In the genomic region with DNA sequence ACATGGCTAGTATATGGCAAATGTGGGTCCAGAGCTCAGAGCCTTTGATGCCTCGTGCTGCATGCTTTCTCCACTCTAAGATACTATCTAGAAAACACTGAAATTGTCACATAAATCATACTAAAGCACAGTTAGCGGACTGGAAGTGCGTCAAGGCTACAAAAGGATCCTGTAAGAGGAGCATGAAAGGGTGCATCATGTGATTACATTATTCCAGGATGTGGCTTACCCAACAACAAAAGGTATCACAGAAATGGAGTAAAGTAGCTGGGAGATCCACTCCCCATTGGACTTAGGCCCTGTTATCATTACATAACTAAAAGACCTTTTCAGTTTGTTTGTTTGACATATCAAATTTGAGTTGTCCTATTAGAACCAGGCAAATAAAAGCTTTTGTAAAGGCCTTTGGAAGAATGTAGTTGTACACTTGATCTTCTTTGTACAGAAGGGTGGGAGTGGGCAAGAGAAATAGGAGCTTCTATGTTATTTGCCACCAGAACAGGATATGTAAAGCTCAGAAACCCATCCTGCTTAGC, we compare ENCODE assay signal across 19 cellular contexts. TPM values are rescaled to one million over a fixed set of nuclear protein-coding genes. Genes with fewer than 3 reads are reported as not detected.
DNase-seq lines count a peak whose midpoint lies in the region; ATAC-seq and TF ChIP-seq lines count a peak whose summit lies in the region.
"Had no signal": no experiment of that assay in that cellular context is flagged by ENCODE, and none has a peak within 500 bp of the region (broad histone marks: within the 10 kb centered on the region; RNA-seq: fewer than 3 reads in every experiment).

No MANE protein-coding gene starts in this region.

- intact Hi-C loops in esophagus muscularis mucosa (cut with DNase I) = no loop called here

- POLR2A ChIA-PET in HEK293T (lab: Yijun Ruan, JAX) = interaction anchor here (1.0 kb wide), 1 partner anchor 47 kb away, joined by 6 read pairs; the partner anchor contains the start of genes CDC26 and PRPF4
- POLR2A ChIA-PET in T-cell (lab: Charles Lee) = interaction anchor here in 1 of 2 donors (0.6 kb wide), 1 partner anchor 685 kb away, joined by 5 read pairs; no protein-coding TSS in a partner anchor

- H2AK5ac ChIP-seq in mesenchymal stem cell (ENCODE audit: low read length, severe bottlenecking) = no peak overlapping the region

- H4K8ac ChIP-seq in mesenchymal stem cell (ENCODE audit: low read length) = peak overlapping the region; percentile 42

- H3K9me3 Mint-ChIP-seq in T-cell = no peaks in the 10 kb centered on the region
- H3K9me3 Mint-ChIP-seq: neural crest cell had no signal

- H3K4ac ChIP-seq in mesenchymal stem cell (ENCODE audit: low read depth in 1 of 2, low read length in 2 of 2) = no peak overlapping the region

- no peak overlapping the region for H3K18ac ChIP-seq in mesenchymal stem cell (ENCODE audit: low read depth in 1 of 2, low read length in 2 of 2)

- WGBS in mesenchymal stem cell = 64% methylated on average over 3 of the region's 3 CpGs
- WGBS in esophagus muscularis mucosa = 79% methylated on average over 3 of the region's 3 CpGs

- no peak overlapping the region for H2AFZ ChIP-seq in mesenchymal stem cell (ENCODE audit: low read depth, low read length)

- DNase-seq in NCI-H187 treated with DMSO at 0.1 percent for 48 hours (lab: John Stamatoyannopoulos, UW) (peak; percentile 2), NCI-H187 (lab: John Stamatoyannopoulos, UW) (no peak), HEK293T (ENCODE audit: extremely low spot score) (no peak), T-cell (peak in 25 of 34 experiments; percentile 5 to 62 (median 25)), mesenchymal stem cell (peak; percentile 66), esophagus muscularis mucosa (ENCODE audit: extremely low spot score) (no peak), midbrain (lab: John Stamatoyannopoulos, UW) (no peak)
- DNase-seq: activated naive CD4-positive, alpha-beta T cell treated with Interleukin-2 at 50 U/mL for 16 hours; hypothalamus; IMR-90; kidney; mesendoderm; retina; SW 1271; tibial artery had no signal

- H3K36me3 ChIP-seq in mesenchymal stem cell (ENCODE audit: control insufficient read depth in 1 of 2, insufficient read depth in 2 of 2, low read depth in 1 of 2, low read length in 2 of 2) = peaks cover 2 to 30% of the 10 kb centered on the region in 2 experiments
- peaks cover 0 to 5% (median 0%) of the 10 kb centered on the region in 4 donors for H3K36me3 ChIP-seq in esophagus muscularis mucosa
- H3K36me3 ChIP-seq: tibial artery had no signal

- H3K14ac ChIP-seq in mesenchymal stem cell (ENCODE audit: low read length in 2 of 2) = no peak overlapping the region

- H2BK15ac ChIP-seq in mesenchymal stem cell (ENCODE audit: low read depth, poor library complexity, severe bottlenecking) = no peak overlapping the region

- no peak overlapping the region for H3K9ac ChIP-seq in mesenchymal stem cell (ENCODE audit: low read length)

- CTCF ChIA-PET in HEK293T (lab: Yijun Ruan, JAX) = interaction anchor here (0.7 kb wide), 1 partner anchor 47 kb away, joined by 3 read pairs; no protein-coding TSS in a partner anchor
- CTCF ChIA-PET in T-cell (lab: Charles Lee) = no interaction called here

- no peak overlapping the region for H2BK12ac ChIP-seq in mesenchymal stem cell (ENCODE audit: low read length in 2 of 2)

- no peak overlapping the region for H3K4me2 ChIP-seq in mesenchymal stem cell (ENCODE audit: low read length, poor library complexity, severe bottlenecking)

- peak in 2 of 4 experiments; percentile 17 to 93 for ATAC-seq in T-cell (replicated peaks in 1 of 4)
- ATAC-seq in GM21381 (IDR thresholded peaks at IDR 0.05; ENCODE audit: unreplicated experiment) = no peak

- H3K23ac ChIP-seq in mesenchymal stem cell (ENCODE audit: low read length in 2 of 2) = no peak overlapping the region

- no peak for TF ChIP-seq CTCF in esophagus muscularis mucosa (IDR thresholded peaks at IDR 0.05)

- H3K4me3 ChIP-seq in mesenchymal stem cell (ENCODE audit: insufficient read depth in 1 of 2, low read depth in 1 of 2, low read length in 2 of 2) (no peak overlapping the region), esophagus muscularis mucosa (no peak overlapping the region)
- H3K4me3 ChIP-seq: coronary artery, tibial artery had no signal

- H3K4me1 Mint-ChIP-seq in T-cell = peaks cover 15 to 24% (median 20%) of the 10 kb centered on the region in 3 donors

- peaks cover 30% of the 10 kb centered on the region for H3K79me1 ChIP-seq in mesenchymal stem cell (replicated peaks; ENCODE audit: low read length, poor library complexity, severe bottlenecking)

- H3K27me3 ChIP-seq in mesenchymal stem cell (ENCODE audit: control insufficient read depth in 1 of 2, insufficient read depth in 1 of 2, low read length in 2 of 2) = no peaks in the 10 kb centered on the region
- no peaks in the 10 kb centered on the region for H3K27me3 ChIP-seq in esophagus muscularis mucosa
- H3K27me3 ChIP-seq: tibial artery had no signal

- no peak overlapping the region for H2BK120ac ChIP-seq in mesenchymal stem cell (ENCODE audit: low read depth, low read length)

- TF ChIP-seq POLR2A in esophagus muscularis mucosa (IDR thresholded peaks at IDR 0.05; ENCODE audit: low read depth) = no peak

- no peaks in the 10 kb centered on the region for H3K9me3 ChIP-seq in mesenchymal stem cell (ENCODE audit: control insufficient read depth, low read length)
- no peaks in the 10 kb centered on the region for H3K9me3 ChIP-seq in esophagus muscularis mucosa
- H3K9me3 ChIP-seq: tibial artery had no signal

- no peaks in the 10 kb centered on the region for H3K27me3 Mint-ChIP-seq in T-cell

- H3K27ac ChIP-seq in mesenchymal stem cell (ENCODE audit: low read length, poor library complexity, severe bottlenecking) (no peak overlapping the region), esophagus muscularis mucosa (replicated peaks in 1 of 4) (no peak overlapping the region)
- H3K27ac ChIP-seq: coronary artery, RWPE1, tibial artery had no signal

- no peak overlapping the region for H2BK5ac ChIP-seq in mesenchymal stem cell (ENCODE audit: low read depth, low read length, poor library complexity, severe bottlenecking)

- H3K4me3 Mint-ChIP-seq in T-cell = no peak overlapping the region
- H3K4me3 Mint-ChIP-seq: neural crest cell had no signal

- peaks cover 6% of the 10 kb centered on the region for H3K36me3 Mint-ChIP-seq in T-cell

- TF ChIP-seq EP300 in esophagus muscularis mucosa (IDR thresholded peaks at IDR 0.05) = no peak

- no peak overlapping the region for H4K91ac ChIP-seq in mesenchymal stem cell (ENCODE audit: low read length)

- no peaks in the 10 kb centered on the region for H3K4me1 ChIP-seq in mesenchymal stem cell (ENCODE audit: control insufficient read depth, insufficient read depth, low read depth, low read length)
- peaks cover 7 to 15% (median 10%) of the 10 kb centered on the region in 4 donors for H3K4me1 ChIP-seq in esophagus muscularis mucosa

- H3K27ac Mint-ChIP-seq in T-cell = peak overlapping the region in 1 of 2 donors; percentile 11

TF ChIP-seq in HEK293T, 16 proteins besides CTCF, POLR2A, EP300 and RAD21:
- TF ChIP-seq, protein P1, sequence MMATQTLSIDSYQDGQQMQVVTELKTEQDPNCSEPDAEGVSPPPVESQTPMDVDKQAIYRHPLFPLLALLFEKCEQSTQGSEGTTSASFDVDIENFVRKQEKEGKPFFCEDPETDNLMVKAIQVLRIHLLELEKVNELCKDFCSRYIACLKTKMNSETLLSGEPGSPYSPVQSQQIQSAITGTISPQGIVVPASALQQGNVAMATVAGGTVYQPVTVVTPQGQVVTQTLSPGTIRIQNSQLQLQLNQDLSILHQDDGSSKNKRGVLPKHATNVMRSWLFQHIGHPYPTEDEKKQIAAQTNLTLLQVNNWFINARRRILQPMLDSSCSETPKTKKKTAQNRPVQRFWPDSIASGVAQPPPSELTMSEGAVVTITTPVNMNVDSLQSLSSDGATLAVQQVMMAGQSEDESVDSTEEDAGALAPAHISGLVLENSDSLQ (IDR thresholded peaks at IDR 0.05) = peak; percentile 62
- TF ChIP-seq L3MBTL2 (conservative IDR thresholded peaks at IDR 0.05) (peak; percentile 34; the same call in 1 of the 2 replicates), SUZ12 (IDR thresholded peaks at IDR 0.05) (no peak)
TF ChIP-seq in HEK293T: peak in this region for 2.

RNA-seq across cellular contexts. Expression of gene SLC31A1, which starts 6.9 kb away (rescaled TPM):
- total RNA-seq in T-cell (1 to 10 TPM; 2.7 to 7.1 (median 4.2) TPM), esophagus muscularis mucosa (10 to 100 TPM in 1 of 4 donors, 1 to 10 TPM in 3; 8.3 to 10.8 (median 8.9) TPM)
- polyA plus RNA-seq in mesenchymal stem cell (2013, experiment 1 of 2) = 73.5 TPM
- polyA plus RNA-seq in mesenchymal stem cell (2013, experiment 2 of 2) = 76.5 TPM

RNA-seq across cellular contexts. Expression of gene FKBP15, which starts 7.1 kb away (rescaled TPM):
- total RNA-seq in T-cell = 10 to 100 TPM; 22.2 to 31.8 (median 29.5) TPM
- polyA plus RNA-seq in mesenchymal stem cell (2013, experiment 1 of 2) = 20.0 TPM
- 18.3 TPM for polyA plus RNA-seq in mesenchymal stem cell (2013, experiment 2 of 2)
- total RNA-seq in esophagus muscularis mucosa = 10 to 100 TPM; 18.1 to 23.0 (median 20.6) TPM

RNA-seq across cellular contexts. Expression of gene CDC26, which starts 47.2 kb away (rescaled TPM):
- total RNA-seq in T-cell (10 to 100 TPM; 25.1 to 37.0 (median 34.7) TPM), esophagus muscularis mucosa (10 to 100 TPM; 41.5 to 77.2 (median 48.5) TPM)
- polyA plus RNA-seq in mesenchymal stem cell (2013, experiment 1 of 2) = 41.1 TPM
- 41.9 TPM for polyA plus RNA-seq in mesenchymal stem cell (2013, experiment 2 of 2)

RNA-seq across cellular contexts. Expression of gene PRPF4, which starts 47.3 kb away (rescaled TPM):
- total RNA-seq in T-cell = 10 to 100 TPM; 16.6 to 24.4 (median 21.1) TPM
- polyA plus RNA-seq in mesenchymal stem cell (2013, experiment 1 of 2) = 16.5 TPM
- polyA plus RNA-seq in mesenchymal stem cell (2013, experiment 2 of 2) = 15.6 TPM
- 10 to 100 TPM; 12.0 to 18.1 (median 16.3) TPM for total RNA-seq in esophagus muscularis mucosa

Comparison
In these comparisons a context has a peak if more than half of its experiments do, and no peak if none do; other contexts are left out.
1. DNase-seq: peak in NCI-H187 treated with DMSO at 0.1 percent for 48 hours (single experiment), T-cell (25 of 34) and mesenchymal stem cell (single experiment); none in NCI-H187 (0 of 2), HEK293T (single experiment), esophagus muscularis mucosa (single experiment) and midbrain (single experiment).